ENCODE assay signal across 8 cellular contexts in the genomic region with DNA sequence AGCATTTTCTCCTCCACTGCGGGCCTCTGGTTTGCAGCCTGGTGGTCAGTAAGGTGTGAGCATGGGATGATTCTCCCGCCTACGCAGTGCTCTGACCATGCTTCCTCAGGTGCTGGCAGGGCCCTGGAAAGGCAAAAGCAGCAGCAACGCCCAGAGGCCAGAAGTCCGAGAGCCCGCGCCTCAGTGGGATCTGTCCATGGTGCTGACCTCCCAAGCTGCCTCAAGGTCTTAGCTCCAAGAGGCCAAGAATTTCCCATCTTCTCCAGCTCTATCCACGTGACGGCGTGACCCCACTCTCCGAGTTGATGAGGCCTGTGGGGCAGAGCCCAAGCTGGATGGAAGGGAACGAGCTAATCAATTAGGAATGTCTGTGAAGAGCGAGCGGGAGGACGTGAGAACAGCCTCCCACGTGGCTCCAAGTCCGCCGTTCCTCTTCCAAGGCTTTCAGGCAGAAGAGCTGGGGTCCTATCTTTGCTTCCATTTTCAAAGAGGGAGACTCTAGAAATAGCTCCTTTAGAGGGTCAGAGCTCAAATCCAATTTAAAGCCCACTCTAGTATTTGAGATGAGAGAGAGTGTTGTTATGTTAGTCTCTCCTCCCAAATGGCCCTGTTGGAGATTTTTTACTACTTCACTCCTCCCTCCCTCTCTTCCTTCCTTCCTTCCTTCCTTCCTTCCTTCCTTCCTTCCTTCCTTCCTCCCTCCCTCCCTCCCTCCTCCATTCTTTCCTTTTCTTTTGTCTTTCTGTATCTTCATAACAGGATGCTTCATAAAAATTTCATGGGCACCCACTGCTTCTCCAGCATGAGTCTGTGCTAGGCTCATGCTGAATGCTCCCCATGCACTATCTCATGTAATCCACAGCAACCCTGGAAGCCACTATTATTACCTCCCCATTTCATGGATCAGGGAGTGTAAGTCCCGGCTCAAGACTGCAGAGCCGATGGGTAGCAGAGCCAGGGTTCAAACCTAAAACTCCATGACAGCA.
DNase-seq lines count a peak whose midpoint lies in the region; ATAC-seq and TF ChIP-seq lines count a peak whose summit lies in the region.
"Had no signal": no experiment of that assay in that cellular context is flagged by ENCODE, and none has a peak within 500 bp of the region (broad histone marks: within the 10 kb centered on the region; RNA-seq: fewer than 3 reads in every experiment).

No MANE protein-coding gene starts in this region.

- H3K4me1 ChIP-seq in CD8-positive, alpha-beta memory T cell (ENCODE audit: insufficient read depth, low read length), result no peaks in the 10 kb centered on the region
- no peaks in the 10 kb centered on the region for H3K4me1 ChIP-seq in esophagus muscularis mucosa
- H3K4me1 ChIP-seq: spleen had no signal

- WGBS in esophagus muscularis mucosa, result 61% methylated on average over 13 of the region's 20 CpGs

- no peak overlapping the region for H3K27ac Mint-ChIP-seq in progenitor cell of endocrine pancreas
- H3K27ac Mint-ChIP-seq in CD8-positive, alpha-beta memory T cell, result no peak overlapping the region

- no peak for TF ChIP-seq EP300 in esophagus muscularis mucosa (IDR thresholded peaks at IDR 0.05)

- H3K27me3 Mint-ChIP-seq in progenitor cell of endocrine pancreas, result peaks cover 64% of the 10 kb centered on the region
- peaks cover 7 to 21% of the 10 kb centered on the region in 2 donors for H3K27me3 Mint-ChIP-seq in CD8-positive, alpha-beta memory T cell

- H3K9me3 ChIP-seq in CD8-positive, alpha-beta memory T cell (ENCODE audit: low read length), result no peaks in the 10 kb centered on the region
- no peaks in the 10 kb centered on the region for H3K9me3 ChIP-seq in esophagus muscularis mucosa
- H3K9me3 ChIP-seq: spleen had no signal

- TF ChIP-seq CTCF in GM20000 (IDR thresholded peaks at IDR 0.05; ENCODE audit: extremely low read depth, missing control alignments) (no peak), progenitor cell of endocrine pancreas (IDR thresholded peaks at IDR 0.05; ENCODE audit: unreplicated experiment) (no peak), esophagus muscularis mucosa (IDR thresholded peaks at IDR 0.05) (no peak)

- H3K4me3 ChIP-seq in CD8-positive, alpha-beta memory T cell (ENCODE audit: low read length), result no peak overlapping the region
- no peak overlapping the region for H3K4me3 ChIP-seq in esophagus muscularis mucosa
- H3K4me3 ChIP-seq: spleen had no signal

- DNase-seq in GM20000 (ENCODE audit: low spot score), result peak; percentile 52
- DNase-seq in NCI-H226, result peak; percentile 44
- peak; percentile 85 for DNase-seq in progenitor cell of endocrine pancreas (ENCODE audit: low spot score, unreplicated experiment)
- no peak for DNase-seq in CD8-positive, alpha-beta memory T cell
- no peak for DNase-seq in esophagus muscularis mucosa (ENCODE audit: extremely low spot score)
- DNase-seq: spleen had no signal

- H3K36me3 Mint-ChIP-seq in progenitor cell of endocrine pancreas (ENCODE audit: insufficient read depth), result no peaks in the 10 kb centered on the region
- H3K36me3 Mint-ChIP-seq in CD8-positive, alpha-beta memory T cell, result no peaks in the 10 kb centered on the region

- no peaks in the 10 kb centered on the region for H3K36me3 ChIP-seq in CD8-positive, alpha-beta memory T cell (ENCODE audit: insufficient read depth, low read length)
- H3K36me3 ChIP-seq in esophagus muscularis mucosa, result no peaks in the 10 kb centered on the region
- H3K36me3 ChIP-seq: spleen had no signal

- H3K27ac ChIP-seq in CD8-positive, alpha-beta memory T cell (ENCODE audit: low read depth, low read length), result no peak overlapping the region
- H3K27ac ChIP-seq in esophagus muscularis mucosa (replicated peaks in 1 of 4), result no peak overlapping the region
- H3K27ac ChIP-seq: spleen had no signal

- H3K4me1 Mint-ChIP-seq in progenitor cell of endocrine pancreas (ENCODE audit: low read depth), result peaks cover 2% of the 10 kb centered on the region
- H3K4me1 Mint-ChIP-seq in CD8-positive, alpha-beta memory T cell, result no peaks in the 10 kb centered on the region

- CTCF ChIA-PET in CD8-positive, alpha-beta memory T cell (lab: Charles Lee), result no interaction called here

- POLR2A ChIA-PET in CD8-positive, alpha-beta memory T cell (lab: Charles Lee), result no interaction called here

- H3K4me3 Mint-ChIP-seq in progenitor cell of endocrine pancreas (ENCODE audit: low read depth), result no peak overlapping the region
- H3K4me3 Mint-ChIP-seq in CD8-positive, alpha-beta memory T cell, result no peak overlapping the region

- no peak for TF ChIP-seq POLR2A in esophagus muscularis mucosa (IDR thresholded peaks at IDR 0.05; ENCODE audit: low read depth)

- no peaks in the 10 kb centered on the region for H3K9me3 Mint-ChIP-seq in progenitor cell of endocrine pancreas (ENCODE audit: low read depth)
- H3K9me3 Mint-ChIP-seq in CD8-positive, alpha-beta memory T cell, result peaks cover 0 to 2% (median 0%) of the 10 kb centered on the region in 5 donors

- ATAC-seq in esophagus mucosa (peak; percentile 44), GM19328 (IDR thresholded peaks at IDR 0.05; ENCODE audit: unreplicated experiment) (no peak)

- no peaks in the 10 kb centered on the region for H3K27me3 ChIP-seq in CD8-positive, alpha-beta memory T cell (ENCODE audit: insufficient read depth, low read length, poor library complexity, severe bottlenecking)
- peaks cover 0 to 91% (median 0%) of the 10 kb centered on the region in 4 donors for H3K27me3 ChIP-seq in esophagus muscularis mucosa

- intact Hi-C loops in esophagus muscularis mucosa (cut with DNase I), result no loop called here

Comparison
In these comparisons a context has a peak if more than half of its experiments do, and no peak if none do; other contexts are left out.
1. DNase-seq: peak in GM20000 (single experiment), NCI-H226 (single experiment) and progenitor cell of endocrine pancreas (single experiment); none in CD8-positive, alpha-beta memory T cell (0 of 5) and esophagus muscularis mucosa (single experiment).